8 cellular contexts compared by ENCODE assay signal in genomic region chr6:170271771-170272314, GRCh38. TPM values are rescaled to one million over a fixed set of nuclear protein-coding genes. Genes with fewer than 3 reads are reported as not detected.
A peak's percentile ranks its signal among the peaks of the same experiment; 100 is the strongest.
DNase-seq lines count a peak whose midpoint lies in the region; ATAC-seq and TF ChIP-seq lines count a peak whose summit lies in the region.

No MANE protein-coding gene starts in this region.

- H3K27ac ChIP-seq in neural progenitor cell (no peak overlapping the region), PC-3 (ENCODE audit: low read length) (no peak overlapping the region)

- H3K9ac ChIP-seq in neural progenitor cell (no peak overlapping the region), PC-3 (ENCODE audit: low read length) (no peak overlapping the region)

- CTCF ChIA-PET in PC-3 (lab: Charles Lee), result no interaction called here

- no peak overlapping the region for H3K4me2 ChIP-seq in neural progenitor cell
- H3K4me2 ChIP-seq in PC-3 (ENCODE audit: low read length), result no peak overlapping the region

- peaks cover 59% of the 10 kb centered on the region for H3K27me3 Mint-ChIP-seq in activated CD4-positive, alpha-beta T cell treated with anti-CD3 and anti-CD28 coated beads, Interleukin-2, amount 10 ng/mL, durations not matched to agents 24 days and 14 days
- H3K27me3 Mint-ChIP-seq in stimulated activated memory B cell treated with anti-CD40 and anti-IgM and Interleukin-4, amounts not matched to agents 10 μg/mL and 1 μg/mL and 100 μg/mL, for 72 hours, result no peaks in the 10 kb centered on the region
- peaks cover 8% of the 10 kb centered on the region for H3K27me3 Mint-ChIP-seq in neural progenitor cell (ENCODE audit: insufficient read depth, low read depth)

- H4K20me1 ChIP-seq in neural progenitor cell (ENCODE audit: low read depth), result no peaks in the 10 kb centered on the region
- no peaks in the 10 kb centered on the region for H4K20me1 ChIP-seq in PC-3 (ENCODE audit: low read length)

- TF ChIP-seq CTCF in neural progenitor cell (IDR thresholded peaks at IDR 0.05) (no peak), PC-3 (conservative IDR thresholded peaks at IDR 0.05; ENCODE audit: low read depth, low read length) (no peak)

- H3K36me3 Mint-ChIP-seq in activated CD4-positive, alpha-beta T cell treated with anti-CD3 and anti-CD28 coated beads, Interleukin-2, amount 10 ng/mL, durations not matched to agents 24 days and 14 days (ENCODE audit: low read depth), result no peaks in the 10 kb centered on the region
- no peaks in the 10 kb centered on the region for H3K36me3 Mint-ChIP-seq in stimulated activated memory B cell treated with anti-CD40 and anti-IgM and Interleukin-4, amounts not matched to agents 10 μg/mL and 1 μg/mL and 100 μg/mL, for 72 hours
- no peaks in the 10 kb centered on the region for H3K36me3 Mint-ChIP-seq in neural progenitor cell

- no peaks in the 10 kb centered on the region for H3K9me3 Mint-ChIP-seq in activated CD4-positive, alpha-beta T cell treated with anti-CD3 and anti-CD28 coated beads, Interleukin-2, amount 10 ng/mL, durations not matched to agents 24 days and 14 days
- H3K9me3 Mint-ChIP-seq in stimulated activated memory B cell treated with anti-CD40 and anti-IgM and Interleukin-4, amounts not matched to agents 10 μg/mL and 1 μg/mL and 100 μg/mL, for 72 hours, result no peaks in the 10 kb centered on the region
- no peaks in the 10 kb centered on the region for H3K9me3 Mint-ChIP-seq in neural progenitor cell

- no peaks in the 10 kb centered on the region for H3K9me2 ChIP-seq in PC-3 (replicated peaks; ENCODE audit: low read length)

- H3K4me1 Mint-ChIP-seq in activated CD4-positive, alpha-beta T cell treated with anti-CD3 and anti-CD28 coated beads, Interleukin-2, amount 10 ng/mL, durations not matched to agents 24 days and 14 days, result peaks cover 12% of the 10 kb centered on the region
- H3K4me1 Mint-ChIP-seq in stimulated activated memory B cell treated with anti-CD40 and anti-IgM and Interleukin-4, amounts not matched to agents 10 μg/mL and 1 μg/mL and 100 μg/mL, for 72 hours, result peaks cover 21% of the 10 kb centered on the region
- peaks cover 27% of the 10 kb centered on the region for H3K4me1 Mint-ChIP-seq in neural progenitor cell

- H3K9me3 ChIP-seq in neural progenitor cell (ENCODE audit: low read depth) (no peaks in the 10 kb centered on the region), PC-3 (ENCODE audit: low read length) (no peaks in the 10 kb centered on the region)

- BruUV-seq in PC-3 (replicated peaks; lab: Mats Ljungman, UMichigan), result no TSS peak

- DNase-seq in activated CD4-positive, alpha-beta T cell treated with anti-CD3 and anti-CD28 coated beads, Interleukin-2, amount 10 ng/mL, durations not matched to agents 24 days and 14 days, result peak; percentile 91
- peak; percentile 75 for DNase-seq in germinal center (ENCODE audit: low spot score)
- DNase-seq in neural progenitor cell (ENCODE audit: low spot score), result no peak
- no peak for DNase-seq in superior temporal gyrus (ENCODE audit: extremely low spot score)
- DNase-seq in PC-3, result no peak

- H3K27ac Mint-ChIP-seq in activated CD4-positive, alpha-beta T cell treated with anti-CD3 and anti-CD28 coated beads, Interleukin-2, amount 10 ng/mL, durations not matched to agents 24 days and 14 days, result peak overlapping the region; percentile 32
- H3K27ac Mint-ChIP-seq in stimulated activated memory B cell treated with anti-CD40 and anti-IgM and Interleukin-4, amounts not matched to agents 10 μg/mL and 1 μg/mL and 100 μg/mL, for 72 hours, result peak overlapping the region; percentile 89
- H3K27ac Mint-ChIP-seq in neural progenitor cell, result no peak overlapping the region

- intact Hi-C loops in activated CD4-positive, alpha-beta T cell treated with anti-CD3 and anti-CD28 coated beads, Interleukin-2, amount 10 ng/mL, durations not matched to agents 24 days and 14 days (cut with micrococcal nuclease), result no loop called here
- intact Hi-C loops in PC-3 (cut with micrococcal nuclease), result no loop called here

- no peaks in the 10 kb centered on the region for H3K27me3 ChIP-seq in neural progenitor cell
- no peaks in the 10 kb centered on the region for H3K27me3 ChIP-seq in PC-3 (ENCODE audit: low read length)

- POLR2A ChIA-PET in PC-3 (lab: Charles Lee; ENCODE audit: unreplicated experiment), result no interaction called here

- ATAC-seq in GM19025 (IDR thresholded peaks at IDR 0.05; ENCODE audit: low read depth, unreplicated experiment) (peak; percentile 96), HG03103 (IDR thresholded peaks at IDR 0.05; ENCODE audit: low read depth, unreplicated experiment) (peak; percentile 96), PC-3 (no peak)
- ATAC-seq in stimulated activated memory B cell treated with anti-CD40 and anti-IgM and Interleukin-4, amounts not matched to agents 10 μg/mL and 1 μg/mL and 100 μg/mL, for 72 hours, result peak; percentile 91

- H3K36me3 ChIP-seq in neural progenitor cell (no peaks in the 10 kb centered on the region), PC-3 (ENCODE audit: low read depth, low read length) (no peaks in the 10 kb centered on the region)

- no peak overlapping the region for H2AFZ ChIP-seq in neural progenitor cell (replicated peaks)
- no peak overlapping the region for H2AFZ ChIP-seq in PC-3 (ENCODE audit: low read length)

- H3K4me3 Mint-ChIP-seq in activated CD4-positive, alpha-beta T cell treated with anti-CD3 and anti-CD28 coated beads, Interleukin-2, amount 10 ng/mL, durations not matched to agents 24 days and 14 days, result peak overlapping the region; percentile 70
- H3K4me3 Mint-ChIP-seq in stimulated activated memory B cell treated with anti-CD40 and anti-IgM and Interleukin-4, amounts not matched to agents 10 μg/mL and 1 μg/mL and 100 μg/mL, for 72 hours, result peak overlapping the region; percentile 83
- H3K4me3 Mint-ChIP-seq in neural progenitor cell, result no peak overlapping the region

- H3F3A ChIP-seq in neural progenitor cell (ENCODE audit: low read depth) (peaks cover 9% of the 10 kb centered on the region), PC-3 (ENCODE audit: low read length, unreplicated experiment) (no peaks in the 10 kb centered on the region)

- no peaks in the 10 kb centered on the region for H3K79me2 ChIP-seq in neural progenitor cell (ENCODE audit: low read depth)
- no peaks in the 10 kb centered on the region for H3K79me2 ChIP-seq in PC-3 (ENCODE audit: low read length)

- peaks cover 16% of the 10 kb centered on the region for H3K4me1 ChIP-seq in neural progenitor cell
- H3K4me1 ChIP-seq in PC-3 (ENCODE audit: insufficient read depth, low read length), result no peaks in the 10 kb centered on the region

- no peak overlapping the region for H3K4me3 ChIP-seq in neural progenitor cell
- no peak overlapping the region for H3K4me3 ChIP-seq in PC-3 (ENCODE audit: low read length)

RNA-seq across cellular contexts. Expression of gene DLL1, which starts 19.0 kb away (rescaled TPM):
- total RNA-seq in activated CD4-positive, alpha-beta T cell treated with anti-CD3 and anti-CD28 coated beads, Interleukin-2, amount 10 ng/mL, durations not matched to agents 24 days and 14 days, result 0.17 TPM in 1 of 2 replicates, not detected in the other
- total RNA-seq in neural progenitor cell (ENCODE audit: low replicate concordance), result 35.9 and 91.8 TPM in 2 replicates
- 0.84 and 1.2 TPM in 2 replicates for total RNA-seq in PC-3 (2014; rRNA removed)

RNA-seq across cellular contexts. Expression of gene FAM120B, which starts 34.7 kb away (rescaled TPM):
- total RNA-seq in activated CD4-positive, alpha-beta T cell treated with anti-CD3 and anti-CD28 coated beads, Interleukin-2, amount 10 ng/mL, durations not matched to agents 24 days and 14 days, result 18.7 and 19.3 TPM in 2 replicates
- total RNA-seq in neural progenitor cell (ENCODE audit: low replicate concordance), result 19.7 and 20.3 TPM in 2 replicates
- 8.7 and 11.5 TPM in 2 replicates for total RNA-seq in PC-3 (2014; rRNA removed)

Comparison
In these comparisons a context has a peak if more than half of its experiments do, and no peak if none do; other contexts are left out.
1. DNase-seq: peak in activated CD4-positive, alpha-beta T cell treated with anti-CD3 and anti-CD28 coated beads, Interleukin-2, amount 10 ng/mL, durations not matched to agents 24 days and 14 days (single experiment) and germinal center (single experiment); none in neural progenitor cell (single experiment), superior temporal gyrus (single experiment) and PC-3 (single experiment).
2. RNA of gene DLL1, which starts 19.0 kb away (total RNA-seq): 35.9 to 91.8 TPM in neural progenitor cell; 0.84 to 1.2 TPM in PC-3 and 0.17 TPM in activated CD4-positive, alpha-beta T cell treated with anti-CD3 and anti-CD28 coated beads, Interleukin-2, amount 10 ng/mL, durations not matched to agents 24 days and 14 days; every median in the first group is over 10 times any median in the second.